ENCODE assay signal across 1 cellular context in the genomic region with DNA sequence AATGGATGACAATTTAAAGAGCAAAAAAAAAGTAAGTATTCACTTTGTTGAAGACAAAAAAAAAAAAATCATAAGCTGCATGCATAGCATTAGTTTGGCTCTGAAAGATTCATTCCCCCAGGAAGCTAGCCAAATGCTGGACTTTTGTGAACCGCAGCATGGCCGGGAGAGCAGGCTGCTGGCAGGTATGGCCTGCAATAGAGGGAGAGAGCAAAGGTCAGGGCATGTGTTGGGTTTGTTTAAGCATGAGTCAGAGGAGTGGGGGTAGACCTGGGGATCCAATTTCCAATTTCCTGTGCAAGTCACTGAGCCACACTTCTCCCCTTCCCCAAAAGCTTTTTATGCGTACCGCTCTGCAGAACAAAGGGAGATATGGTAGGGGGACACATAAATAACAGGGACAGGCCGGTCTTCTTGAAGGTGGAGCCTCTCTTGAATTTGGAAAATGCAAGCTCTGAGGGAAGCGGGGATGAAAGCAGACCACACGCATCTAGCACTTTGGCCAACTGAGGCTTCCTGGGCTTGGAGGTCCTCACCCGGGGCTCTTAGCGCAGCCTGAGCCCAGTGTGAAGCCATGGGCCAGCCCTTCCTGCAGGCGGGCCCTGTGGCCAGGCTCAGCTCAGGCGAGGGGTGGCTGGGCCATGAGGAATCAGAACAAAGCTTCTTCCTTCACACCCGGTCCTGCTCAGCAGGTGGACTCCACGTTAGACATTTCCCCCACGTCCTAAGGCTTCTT.
TF ChIP-seq lines count a peak whose summit lies in the region.

No MANE protein-coding gene starts in this region.

TF ChIP-seq in K562, 482 proteins besides CTCF, POLR2A, EP300 and RAD21 (continued from another document):
- TF ChIP-seq, protein P1, sequence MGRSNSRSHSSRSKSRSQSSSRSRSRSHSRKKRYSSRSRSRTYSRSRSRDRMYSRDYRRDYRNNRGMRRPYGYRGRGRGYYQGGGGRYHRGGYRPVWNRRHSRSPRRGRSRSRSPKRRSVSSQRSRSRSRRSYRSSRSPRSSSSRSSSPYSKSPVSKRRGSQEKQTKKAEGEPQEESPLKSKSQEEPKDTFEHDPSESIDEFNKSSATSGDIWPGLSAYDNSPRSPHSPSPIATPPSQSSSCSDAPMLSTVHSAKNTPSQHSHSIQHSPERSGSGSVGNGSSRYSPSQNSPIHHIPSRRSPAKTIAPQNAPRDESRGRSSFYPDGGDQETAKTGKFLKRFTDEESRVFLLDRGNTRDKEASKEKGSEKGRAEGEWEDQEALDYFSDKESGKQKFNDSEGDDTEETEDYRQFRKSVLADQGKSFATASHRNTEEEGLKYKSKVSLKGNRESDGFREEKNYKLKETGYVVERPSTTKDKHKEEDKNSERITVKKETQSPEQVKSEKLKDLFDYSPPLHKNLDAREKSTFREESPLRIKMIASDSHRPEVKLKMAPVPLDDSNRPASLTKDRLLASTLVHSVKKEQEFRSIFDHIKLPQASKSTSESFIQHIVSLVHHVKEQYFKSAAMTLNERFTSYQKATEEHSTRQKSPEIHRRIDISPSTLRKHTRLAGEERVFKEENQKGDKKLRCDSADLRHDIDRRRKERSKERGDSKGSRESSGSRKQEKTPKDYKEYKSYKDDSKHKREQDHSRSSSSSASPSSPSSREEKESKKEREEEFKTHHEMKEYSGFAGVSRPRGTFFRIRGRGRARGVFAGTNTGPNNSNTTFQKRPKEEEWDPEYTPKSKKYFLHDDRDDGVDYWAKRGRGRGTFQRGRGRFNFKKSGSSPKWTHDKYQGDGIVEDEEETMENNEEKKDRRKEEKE (IDR thresholded peaks at IDR 0.05; ENCODE audit: borderline replicate concordance in 1 of 2, control insufficient read depth in 1 of 2, low read depth in 2 of 2, low read length in 1 of 2): 0 out of 4 replicates have a peak, but pooled peaks of 1 of the 2 experiments have one; percentile 83
- TF ChIP-seq MYC (IDR thresholded peaks at IDR 0.05; ENCODE audit: low read depth, low read length) (peak; percentile 80), MYC (CRISPR knock-in tag; IDR thresholded peaks at IDR 0.05; ENCODE audit: borderline replicate concordance, low read depth) (no peak), ZBED1 (IDR thresholded peaks at IDR 0.05) (0 out of 2 replicates have a peak, but pooled peaks have one; percentile 42), ZNF561 (CRISPR knock-in tag; conservative IDR thresholded peaks at IDR 0.05) (no peak), NR1H2 (CRISPR knock-in tag; IDR thresholded peaks at IDR 0.05) (no peak), PCBP2 (IDR thresholded peaks at IDR 0.05; ENCODE audit: low read depth, low read length, poor library complexity, severe bottlenecking) (no peak), EZH2 (IDR thresholded peaks at IDR 0.05; ENCODE audit: borderline replicate concordance, low read depth, low read length) (no peak), SRF (CRISPR knock-in tag; IDR thresholded peaks at IDR 0.05) (no peak), TCF7 (IDR thresholded peaks at IDR 0.05; ENCODE audit: borderline replicate concordance) (peak; percentile 73; the same call in 1 of the 2 replicates), TFAM (CRISPR knock-in tag; conservative IDR thresholded peaks at IDR 0.05) (no peak), KAT2B (IDR thresholded peaks at IDR 0.05; ENCODE audit: low read depth, low read length) (no peak), ZNF589 (CRISPR knock-in tag; IDR thresholded peaks at IDR 0.05; ENCODE audit: low read depth) (no peak; the same call in 1 of the 2 replicates), TCF3 (CRISPR knock-in tag; IDR thresholded peaks at IDR 0.05) (peak; percentile 68), BRD9 (IDR thresholded peaks at IDR 0.05; ENCODE audit: low read depth, partially characterized antibody) (peak; percentile 68), POLR2H (tag; IDR thresholded peaks at IDR 0.05; ENCODE audit: low read depth) (no peak), SLC30A9 (CRISPR knock-in tag; IDR thresholded peaks at IDR 0.05) (no peak), ZNF444 (CRISPR knock-in tag; IDR thresholded peaks at IDR 0.05) (0 out of 2 replicates have a peak, but pooled peaks have one; percentile 7), ZNF76 (CRISPR knock-in tag; IDR thresholded peaks at IDR 0.05; ENCODE audit: borderline replicate concordance) (peak; percentile 65)
